In the genomic region with DNA sequence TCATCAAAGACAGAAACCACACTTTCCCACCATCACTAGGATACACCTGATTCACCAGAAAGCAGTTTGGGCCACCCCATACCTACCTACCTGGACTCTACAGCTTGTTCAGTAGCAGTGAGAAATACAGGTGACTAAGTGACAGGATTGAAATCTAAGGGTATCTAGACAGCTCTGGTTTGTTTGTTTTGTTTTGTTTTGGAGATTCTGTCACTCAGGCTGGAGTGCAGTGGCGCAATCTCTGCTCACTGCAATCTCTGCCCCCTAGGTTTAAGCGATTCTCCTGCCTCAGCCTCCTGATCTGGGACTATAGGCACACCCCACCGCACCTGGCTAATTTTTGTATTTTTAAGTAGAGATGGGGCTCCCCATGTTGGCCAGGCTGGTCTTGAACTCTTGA, we compare ENCODE assay signal across 14 cellular contexts. TPM values are rescaled to one million over a fixed set of nuclear protein-coding genes. Genes with fewer than 3 reads are reported as not detected.
A peak's percentile ranks its signal among the peaks of the same experiment; 100 is the strongest.
DNase-seq lines count a peak whose midpoint lies in the region; ATAC-seq, FAIRE-seq and TF ChIP-seq lines count a peak whose summit lies in the region.
"Had no signal": no experiment of that assay in that cellular context is flagged by ENCODE, and none has a peak within 500 bp of the region (broad histone marks: within the 10 kb centered on the region; RNA-seq: fewer than 3 reads in every experiment).

No MANE protein-coding gene starts in this region.

- H3K4me2 ChIP-seq in DND-41 (ENCODE audit: insufficient read depth, low read length) (peak overlapping the region; percentile 68), Loucy (ENCODE audit: low read depth, low read length, poor library complexity, severe bottlenecking) (peak overlapping the region; percentile 86), GM12878 (ENCODE audit: control insufficient read depth, insufficient read depth) (no peak overlapping the region; the same call in 1 of the 2 replicates), mesendoderm (ENCODE audit: low read length) (no peak overlapping the region)
- H3K4me2 ChIP-seq: A549 had no signal

- H4K20me1 ChIP-seq in DND-41 (ENCODE audit: insufficient read depth, low read length), result no peaks in the 10 kb centered on the region
- H4K20me1 ChIP-seq in Loucy (ENCODE audit: insufficient read depth, low read length, poor library complexity, severe bottlenecking), result peaks cover 28% of the 10 kb centered on the region
- no peaks in the 10 kb centered on the region for H4K20me1 ChIP-seq in GM12878 (ENCODE audit: control insufficient read depth, insufficient read depth)

- no peak overlapping the region for H3K18ac ChIP-seq in mesendoderm (ENCODE audit: low read length)

- BruUV-seq in GM12878 (replicated peaks; lab: Mats Ljungman, UMichigan), result TSS peak; percentile 34

- no peak for ATAC-seq in DND-41 (ENCODE audit: insufficient read depth, low read depth)
- no peak for ATAC-seq in GM12878
- ATAC-seq: A549 had no signal

- CTCF ChIA-PET in GM12878 (lab: Yijun Ruan, JAX), result no interaction called here

- no peak for DNase-seq in DND-41
- DNase-seq in GM12878 (ENCODE audit: low read depth, low spot score), result no peak
- DNase-seq in mesendoderm, result peak; percentile 3
- no peak for DNase-seq in spleen
- DNase-seq in effector CD8-positive, alpha-beta T cell (lab: John Stamatoyannopoulos, UW), result no peak
- no peak for DNase-seq in stimulated activated CD4-positive, alpha-beta T cell treated with anti-CD3 and anti-CD28 coated beads, Interleukin-12 subunit alpha, Interleukin-12 subunit beta, amount 100 ng/mL, for 4 hours
- DNase-seq: CD8-positive, alpha-beta memory T cell; GOT3; HFFc6 had no signal

- H3K79me2 ChIP-seq in DND-41 (ENCODE audit: insufficient read depth, low read length) (peaks cover 48% of the 10 kb centered on the region), Loucy (ENCODE audit: insufficient read depth, low read length) (peaks cover 60% of the 10 kb centered on the region), GM12878 (ENCODE audit: control insufficient read depth, insufficient read depth, low read length) (peaks cover 21% of the 10 kb centered on the region), mesendoderm (ENCODE audit: control insufficient read depth, insufficient read depth, low read length) (peaks cover 22% of the 10 kb centered on the region)

- H3K23ac ChIP-seq in mesendoderm (ENCODE audit: low read length), result no peak overlapping the region

- H3K79me1 ChIP-seq in mesendoderm (ENCODE audit: low read length), result peaks cover 8% of the 10 kb centered on the region

- peak; percentile 7 for FAIRE-seq in GM12878 (lab: Jason Lieb, UNC)
- FAIRE-seq: A549, GM12891 had no signal

- in situ Hi-C loops in GM12878 (cut with MboI), result no loop called here

- H2BK5ac ChIP-seq in mesendoderm (ENCODE audit: low read length), result no peak overlapping the region

- H3K56ac ChIP-seq in mesendoderm (ENCODE audit: low read length), result no peak overlapping the region

- no peak for TF ChIP-seq EP300 in GM12878 (IDR thresholded peaks at IDR 0.05; ENCODE audit: borderline replicate concordance in 1 of 2, control insufficient read depth in 1 of 2, low read depth in 2 of 2, low read length in 2 of 2)

- H3F3A ChIP-seq in Loucy (ENCODE audit: low read depth), result no peaks in the 10 kb centered on the region

- no peak for TF ChIP-seq RAD21 in GM12878 (IDR thresholded peaks at IDR 0.05; ENCODE audit: insufficient read depth, low read depth, low read length)

- H2AK5ac ChIP-seq in mesendoderm (ENCODE audit: low read length), result no peak overlapping the region

- H3K4me1 ChIP-seq in DND-41 (ENCODE audit: insufficient read depth, low read length), result peaks cover 42% of the 10 kb centered on the region
- peaks cover 59% of the 10 kb centered on the region for H3K4me1 ChIP-seq in Loucy (ENCODE audit: insufficient read depth, low read length, poor library complexity, severe bottlenecking)
- no peaks in the 10 kb centered on the region; the same call in 1 of the 2 replicates for H3K4me1 ChIP-seq in GM12878 (ENCODE audit: control insufficient read depth, insufficient read depth, low read length)
- peaks cover 2% of the 10 kb centered on the region for H3K4me1 ChIP-seq in mesendoderm (ENCODE audit: control insufficient read depth, low read depth, low read length)
- peaks cover 13 to 52% (median 40%) of the 10 kb centered on the region in 6 donors for H3K4me1 ChIP-seq in spleen

- no peaks in the 10 kb centered on the region for H3K9me2 ChIP-seq in Loucy (replicated peaks; ENCODE audit: low read depth, low read length)

- TF ChIP-seq POLR2A in GM12878 (IDR thresholded peaks at IDR 0.05; ENCODE audit: low read depth, low read length) (no peak), spleen (IDR thresholded peaks at IDR 0.05) (no peak)

- no peak overlapping the region for H2BK15ac ChIP-seq in mesendoderm (replicated peaks; ENCODE audit: low read depth)

- H4K8ac ChIP-seq in mesendoderm (ENCODE audit: low read depth, low read length), result no peak overlapping the region

- SMC1A ChIA-PET in GM12878 (lab: Charles Lee; ENCODE audit: uncharacterized antibody, unreplicated experiment), result interaction anchor here (0.7 kb wide), 1 partner anchor 72 kb away, joined by 3 read pairs; no protein-coding TSS in a partner anchor

- H3K27me3 ChIP-seq in DND-41 (ENCODE audit: insufficient read depth, low read length, poor library complexity) (no peaks in the 10 kb centered on the region), Loucy (ENCODE audit: insufficient read depth, low read length, poor library complexity, severe bottlenecking) (no peaks in the 10 kb centered on the region), GM12878 (replicated peaks in 1 of 2; ENCODE audit: control insufficient read depth in 2 of 2, insufficient read depth in 2 of 2, low read length in 1 of 2) (no peaks in the 10 kb centered on the region), mesendoderm (ENCODE audit: insufficient read depth, low read length, poor library complexity) (no peaks in the 10 kb centered on the region), spleen (replicated peaks in 1 of 7) (no peaks in the 10 kb centered on the region)

- TF ChIP-seq CTCF in DND-41 (IDR thresholded peaks at IDR 0.05; ENCODE audit: borderline replicate concordance, extremely low read depth, low read length, poor library complexity, severe bottlenecking) (no peak), Loucy (conservative IDR thresholded peaks at IDR 0.05; ENCODE audit: low read length) (no peak), GM12878 (IDR thresholded peaks at IDR 0.05 in 2 of 3, conservative IDR thresholded peaks at IDR 0.05 in 1 of 3; ENCODE audit: control insufficient read depth in 2 of 3, extremely low read depth in 1 of 3, insufficient read depth in 1 of 3, low read depth in 3 of 3, low read length in 3 of 3) (no peak), spleen (IDR thresholded peaks at IDR 0.05 in 8 of 11, conservative IDR thresholded peaks at IDR 0.05 in 3 of 11) (no peak)

- H3K9me3 ChIP-seq in DND-41 (ENCODE audit: insufficient read depth, low read length, severe bottlenecking), result no peaks in the 10 kb centered on the region
- H3K9me3 ChIP-seq in Loucy (ENCODE audit: insufficient read depth, low read depth, low read length), result no peaks in the 10 kb centered on the region
- H3K9me3 ChIP-seq in GM12878 (replicated peaks; ENCODE audit: control insufficient read depth, insufficient read depth, low read length), result no peaks in the 10 kb centered on the region
- no peaks in the 10 kb centered on the region for H3K9me3 ChIP-seq in spleen
- H3K9me3 ChIP-seq: A549, Caco-2, HAP-1 had no signal

- peaks cover 30% of the 10 kb centered on the region for H3K36me3 ChIP-seq in DND-41 (ENCODE audit: insufficient read depth, low read length)
- peaks cover 5% of the 10 kb centered on the region; the same call in 1 of the 2 replicates for H3K36me3 ChIP-seq in Loucy (ENCODE audit: insufficient read depth, low read length)
- 0 out of 4 replicates have a peak, but pooled peaks cover 0 to 2% of the 10 kb centered on the region in 2 experiments for H3K36me3 ChIP-seq in GM12878 (ENCODE audit: control insufficient read depth in 2 of 2, insufficient read depth in 2 of 2, low read length in 1 of 2)
- no peaks in the 10 kb centered on the region for H3K36me3 ChIP-seq in mesendoderm (ENCODE audit: control insufficient read depth, insufficient read depth, low read length)
- H3K36me3 ChIP-seq in spleen, result peaks cover 0 to 40% (median 7%) of the 10 kb centered on the region in 6 donors

- H3K27ac ChIP-seq in DND-41 (ENCODE audit: low read length) (no peak overlapping the region), GM12878 (ENCODE audit: control insufficient read depth, insufficient read depth) (no peak overlapping the region), mesendoderm (ENCODE audit: low read depth, low read length) (no peak overlapping the region), spleen (no peak overlapping the region)
- H3K27ac ChIP-seq: A549 had no signal

- RAD21 ChIA-PET in GM12878 (lab: Charles Lee; ENCODE audit: unreplicated experiment), result no interaction called here

- 83% methylated on average over 3 of the region's 3 CpGs for WGBS in GM12878 (ENCODE audit: insufficient coverage, insufficient replicate concordance, low lambda C conversion rate, missing lambda C conversion rate)
- no CpG with 5 or more reads among the region's 3 CpGs for WGBS in mesendoderm (ENCODE audit: extremely low coverage, insufficient coverage, low lambda C conversion rate)
- WGBS in spleen, 5 donors, result 89 to 99% (median 93%) methylated on average over 3 of the region's 3 CpGs

- H3K9ac ChIP-seq in DND-41 (ENCODE audit: low read depth, low read length), result no peak overlapping the region
- no peak overlapping the region for H3K9ac ChIP-seq in Loucy (ENCODE audit: low read depth, low read length, poor library complexity, severe bottlenecking)
- no peak overlapping the region for H3K9ac ChIP-seq in GM12878 (ENCODE audit: control insufficient read depth, insufficient read depth, low read length)
- no peak overlapping the region for H3K9ac ChIP-seq in mesendoderm (ENCODE audit: low read length)

- H3K4me3 ChIP-seq in DND-41 (ENCODE audit: low read depth in 1 of 2, low read length in 2 of 2) (no peak overlapping the region), Loucy (ENCODE audit: low read length, poor library complexity, severe bottlenecking) (peak overlapping the region; percentile 93), GM12878 (no peak overlapping the region), mesendoderm (ENCODE audit: low read length) (no peak overlapping the region), spleen (no peak overlapping the region)
- H3K4me3 ChIP-seq: A549, HAP-1 had no signal

- H4K5ac ChIP-seq in mesendoderm (ENCODE audit: low read length), result no peak overlapping the region

- POLR2A ChIA-PET in GM12878 (lab: Charles Lee), result interaction anchor here (0.6 kb wide), 1 partner anchor 231 kb away, joined by 5 read pairs; no protein-coding TSS in a partner anchor

- H2BK120ac ChIP-seq in mesendoderm (ENCODE audit: low read depth, low read length), result no peak overlapping the region

- intact Hi-C loops in GM12878 (cut with micrococcal nuclease; ENCODE audit: unreplicated experiment) (loop anchor here (5.0 kb wide), 1 partner anchor 73 kb away; no protein-coding TSS in a partner anchor), spleen (cut with DNase I; ENCODE audit: low total_unique reads) (loop anchor here (5.0 kb wide), 1 partner anchor 177 kb away; the partner anchor contains the start of gene SCN1A)

- H3K4ac ChIP-seq in mesendoderm (ENCODE audit: low read depth, low read length), result no peak overlapping the region

- H2AFZ ChIP-seq in DND-41 (ENCODE audit: low read depth, low read length), result no peak overlapping the region
- H2AFZ ChIP-seq in Loucy (ENCODE audit: low read length), result no peak overlapping the region
- H2AFZ ChIP-seq in GM12878 (ENCODE audit: control insufficient read depth, low read depth, low read length), result no peak overlapping the region

RNA-seq across cellular contexts. Expression of gene TTC21B, which starts 3.1 kb away (rescaled TPM):
- total RNA-seq in GM12878 (2013; cell fraction: nucleolus; rRNA removed), result 106 and 107 TPM in 2 replicates
- total RNA-seq in GM12878 (2014; rRNA removed) (14.4 and 17.1 TPM in 2 replicates), GM12878 (2014; rRNA removed; fragmentation: Illumina TruSeq; extraction: Trizol) (17.4 and 20.3 TPM in 2 replicates), GM12878 (2021) (9.8 and 13.4 TPM in 2 replicates), spleen (10 to 100 TPM; 20.2 to 42.2 (median 29.6) TPM)
- polyA plus RNA-seq in GM12878 (2011; ENCODE audit: low read depth), result 3.6 TPM
- polyA plus RNA-seq in GM12878 (2011; rRNA removed) (22.4 and 33.8 TPM in 2 replicates), GM12878 (2014; fragmentation: Illumina TruSeq; extraction: Trizol) (8.1 and 9.4 TPM in 2 replicates), GM12878 (2014; fragmentation: Nextera tagmentation; extraction: Ambion mirVana) (1 to 10 TPM; 2.7 to 3.5 TPM), GM12878 (2014; rRNA removed) (8.8 and 13.2 TPM in 2 replicates), GM12878 (2016; fragmentation: Nextera tagmentation; extraction: Ambion mirVana) (1 to 10 TPM; 9.3 to 9.4 TPM), spleen (1 to 10 TPM; 4.3 to 7.1 (median 5.5) TPM)
- polyA plus RNA-seq in GM12878 (2011; cell fraction: cytosol; rRNA removed), result 8.2 and 11.1 TPM in 2 replicates
- 25.1 and 26.7 TPM in 2 replicates for polyA plus RNA-seq in GM12878 (2011; cell fraction: nucleus; rRNA removed)
- polyA plus RNA-seq in GM12878 (2012), result 5.3 and 6.9 TPM in 2 replicates
- polyA minus RNA-seq in GM12878 (2011; rRNA and poly(A)+ RNA removed), result 24.4 and 37.1 TPM in 2 replicates
- polyA minus RNA-seq in GM12878 (2011; cell fraction: cytosol; rRNA and poly(A)+ RNA removed), result 6.8 and 7.8 TPM in 2 replicates
- polyA minus RNA-seq in GM12878 (2011; cell fraction: nucleus; rRNA and poly(A)+ RNA removed), result 34.2 and 44.8 TPM in 2 replicates
- 8.8 TPM for polyA plus RNA-seq in mesendoderm (2013, experiment 1 of 2)
- polyA plus RNA-seq in mesendoderm (2013, experiment 2 of 2), result 8.5 TPM

Comparison
In these comparisons a context has a peak if more than half of its experiments do, and no peak if none do; other contexts are left out.
1. H3K4me2 ChIP-seq: peak in DND-41 (single experiment) and Loucy (single experiment); none in GM12878 (single experiment) and mesendoderm (single experiment).